Comparison of ENCODE assay signal across 39 cellular contexts in genomic region chrX:133576876-133577275, GRCh38.
"Had no signal": no experiment of that assay in that cellular context is flagged by ENCODE, and none has a peak within 500 bp of the region (broad histone marks: within the 10 kb centered on the region; RNA-seq: fewer than 3 reads in every experiment).

No MANE protein-coding gene starts in this region.

- H3K27me3 ChIP-seq: adrenal gland, ascending aorta, body of pancreas, brain microvascular endothelial cell, cardiac muscle cell had no signal

- H3K27ac Mint-ChIP-seq: activated naive CD4-positive, alpha-beta T cell treated with anti-CD3 and anti-CD28 coated beads for 36 hours; activated naive CD4-positive, alpha-beta T cell treated with anti-CD3 and anti-CD28 coated beads, Interleukin-2, amount 10 ng/mL, durations not matched to agents 7 days and 5 days; activated naive CD4-positive, alpha-beta T cell treated with anti-CD3 and anti-CD28 coated beads, Interleukin-2, amount 50 U/mL, for 24 hours; activated naive CD4-positive, alpha-beta T cell treated with anti-CD3 and anti-CD28 coated beads, Interleukin-2, amount 50 U/mL, for 72 hours; activated naive CD8-positive, alpha-beta T cell; activated naive CD8-positive, alpha-beta T cell treated with anti-CD3 and anti-CD28 coated beads for 36 hours; activated naive CD8-positive, alpha-beta T cell treated with anti-CD3 and anti-CD28 coated beads, Interleukin-2, amount 10 ng/mL, durations not matched to agents 7 days and 5 days; activated naive CD8-positive, alpha-beta T cell treated with anti-CD3 and anti-CD28 coated beads, Interleukin-2, amount 50 U/mL, for 24 hours; activated T-cell treated with anti-CD3 and anti-CD28 coated beads, Interleukin-2, amount 50 U/mL, for 24 hours; activated T-cell treated with anti-CD3 and anti-CD28 coated beads, Interleukin-2, amount 50 U/mL, for 72 hours; activated T-helper 1 cell treated with anti-CD3 and anti-CD28 coated beads, Interleukin-12 subunit alpha, Interleukin-12 subunit beta, Interleukin-2, Interleukin-4 antibody, amounts not matched to agents 30 ng/mL and 10 ng/mL and 1 ng/mL, durations not matched to agents 14 hours and 24 hours and 36 hours; activated T-helper 17 cell treated with anti-CD3 and anti-CD28 coated beads, Interleukin-2, amount 50 U/mL, for 72 hours; activated T-helper 2 cell treated with anti-CD3 and anti-CD28 coated beads, Interferon-gamma antibody, Interleukin-2, Interleukin-4, amounts not matched to agents 10 μg/mL and 5 μg/mL and 100 μg/mL, durations not matched to agents 14 hours and 24 hours and 36 hours; brain had no signal

- H3K36me3 Mint-ChIP-seq: activated naive CD4-positive, alpha-beta T cell treated with anti-CD3 and anti-CD28 coated beads, Interleukin-2, amount 10 ng/mL, durations not matched to agents 7 days and 5 days; activated naive CD4-positive, alpha-beta T cell treated with anti-CD3 and anti-CD28 coated beads, Interleukin-2, amount 50 U/mL, for 72 hours; activated naive CD8-positive, alpha-beta T cell; activated naive CD8-positive, alpha-beta T cell treated with anti-CD3 and anti-CD28 coated beads for 36 hours; activated naive CD8-positive, alpha-beta T cell treated with anti-CD3 and anti-CD28 coated beads, Interleukin-2, amount 10 ng/mL, durations not matched to agents 7 days and 5 days had no signal

- H3K4me1 Mint-ChIP-seq: activated naive CD4-positive, alpha-beta T cell treated with anti-CD3 and anti-CD28 coated beads, Interleukin-2, amount 10 ng/mL, durations not matched to agents 7 days and 5 days; activated naive CD4-positive, alpha-beta T cell treated with anti-CD3 and anti-CD28 coated beads, Interleukin-2, amount 50 U/mL, for 24 hours; activated naive CD8-positive, alpha-beta T cell treated with anti-CD3 and anti-CD28 coated beads for 36 hours; activated naive CD8-positive, alpha-beta T cell treated with anti-CD3 and anti-CD28 coated beads, Interleukin-2, amount 10 ng/mL, durations not matched to agents 7 days and 5 days; activated naive CD8-positive, alpha-beta T cell treated with anti-CD3 and anti-CD28 coated beads, Interleukin-2, amount 50 U/mL, for 24 hours; activated T-helper 17 cell treated with anti-CD3 and anti-CD28 coated beads, Interleukin-2, amount 50 U/mL, for 72 hours; central memory CD8-positive, alpha-beta T cell had no signal

- H3K4me3 ChIP-seq: adrenal gland, ascending aorta, body of pancreas, breast epithelium, cardiac muscle cell had no signal

- FAIRE-seq: bronchial epithelial cell had no signal

- H3K4me1 ChIP-seq: adrenal gland, ascending aorta, body of pancreas, breast epithelium had no signal

- H3K9me3 Mint-ChIP-seq: activated naive CD4-positive, alpha-beta T cell treated with anti-CD3 and anti-CD28 coated beads for 36 hours; activated naive CD4-positive, alpha-beta T cell treated with anti-CD3 and anti-CD28 coated beads, Interleukin-2, amount 10 ng/mL, durations not matched to agents 7 days and 5 days; activated naive CD4-positive, alpha-beta T cell treated with anti-CD3 and anti-CD28 coated beads, Interleukin-2, amount 50 U/mL, for 24 hours; activated naive CD4-positive, alpha-beta T cell treated with anti-CD3 and anti-CD28 coated beads, Interleukin-2, amount 50 U/mL, for 72 hours; activated T-cell treated with anti-CD3 and anti-CD28 coated beads, Interleukin-2, amount 50 U/mL, for 4 hours; activated T-cell treated with anti-CD3 and anti-CD28 coated beads, Interleukin-2, amount 50 U/mL, for 72 hours; activated T-helper 17 cell treated with anti-CD3 and anti-CD28 coated beads, Interleukin-2, amount 50 U/mL, for 72 hours; activated T-helper 2 cell treated with anti-CD3 and anti-CD28 coated beads, Interferon-gamma antibody, Interleukin-2, Interleukin-4, amounts not matched to agents 10 μg/mL and 5 μg/mL and 100 μg/mL, durations not matched to agents 14 hours and 24 hours and 36 hours had no signal

- DNase-seq: activated effector memory CD4-positive, alpha-beta T cell treated with anti-CD3 and anti-CD28 coated beads, Interleukin-2, amount 50 U/mL, for 16 hours; activated effector memory CD4-positive, alpha-beta T cell treated with Interleukin-2 at 50 U/mL for 16 hours; activated gamma-delta T cell; activated gamma-delta T cell treated with Interleukin-2 at 50 U/mL for 16 hours; activated naive CD4-positive, alpha-beta T cell; activated naive CD4-positive, alpha-beta T cell treated with anti-CD3 and anti-CD28 coated beads for 36 hours; activated naive CD4-positive, alpha-beta T cell treated with anti-CD3 and anti-CD28 coated beads, Interleukin-2, amount 10 ng/mL, durations not matched to agents 7 days and 5 days; activated naive CD4-positive, alpha-beta T cell treated with anti-CD3 and anti-CD28 coated beads, Interleukin-2, amount 50 U/mL, for 16 hours; activated naive CD4-positive, alpha-beta T cell treated with Interleukin-2 at 50 U/mL for 16 hours; activated naive CD8-positive, alpha-beta T cell treated with anti-CD3 and anti-CD28 coated beads for 36 hours; activated naive CD8-positive, alpha-beta T cell treated with anti-CD3 and anti-CD28 coated beads, Interleukin-2, amount 10 ng/mL, durations not matched to agents 7 days and 5 days; activated naive CD8-positive, alpha-beta T cell treated with anti-CD3 and anti-CD28 coated beads, Interleukin-2, amount 50 U/mL, for 24 hours; activated T-cell treated with anti-CD3 and anti-CD28 coated beads, Interleukin-2, amount 50 U/mL, for 1 hour; activated T-cell treated with anti-CD3 and anti-CD28 coated beads, Interleukin-2, amount 50 U/mL, for 24 hours; activated T-cell treated with anti-CD3 and anti-CD28 coated beads, Interleukin-2, amount 50 U/mL, for 4 hours; activated T-cell treated with anti-CD3 and anti-CD28 coated beads, Interleukin-2, amount 50 U/mL, for 48 hours; activated T-cell treated with anti-CD3 and anti-CD28 coated beads, Interleukin-2, amount 50 U/mL, for 72 hours; adrenal gland; amniotic stem cell; amygdala; anterior cingulate cortex; aorta; body of pancreas; brain microvascular endothelial cell; caudate nucleus; central memory CD4-positive, alpha-beta T cell; cerebellar nuclear complex had no signal

- H3K27me3 Mint-ChIP-seq: activated naive CD4-positive, alpha-beta T cell treated with anti-CD3 and anti-CD28 coated beads, Interleukin-2, amount 10 ng/mL, durations not matched to agents 7 days and 5 days; activated naive CD4-positive, alpha-beta T cell treated with anti-CD3 and anti-CD28 coated beads, Interleukin-2, amount 50 U/mL, for 24 hours; activated naive CD8-positive, alpha-beta T cell; activated naive CD8-positive, alpha-beta T cell treated with anti-CD3 and anti-CD28 coated beads for 36 hours; activated naive CD8-positive, alpha-beta T cell treated with anti-CD3 and anti-CD28 coated beads, Interleukin-2, amount 10 ng/mL, durations not matched to agents 7 days and 5 days; activated naive CD8-positive, alpha-beta T cell treated with anti-CD3 and anti-CD28 coated beads, Interleukin-2, amount 50 U/mL, for 24 hours; activated T-helper 17 cell treated with anti-CD3 and anti-CD28 coated beads, Interleukin-2, amount 50 U/mL, for 72 hours; brain; central memory CD8-positive, alpha-beta T cell had no signal

- H3K4me3 Mint-ChIP-seq: activated naive CD4-positive, alpha-beta T cell treated with anti-CD3 and anti-CD28 coated beads for 36 hours; activated naive CD4-positive, alpha-beta T cell treated with anti-CD3 and anti-CD28 coated beads, Interleukin-2, amount 10 ng/mL, durations not matched to agents 7 days and 5 days; activated naive CD4-positive, alpha-beta T cell treated with anti-CD3 and anti-CD28 coated beads, Interleukin-2, amount 50 U/mL, for 24 hours; activated naive CD8-positive, alpha-beta T cell; activated naive CD8-positive, alpha-beta T cell treated with anti-CD3 and anti-CD28 coated beads for 36 hours; activated naive CD8-positive, alpha-beta T cell treated with anti-CD3 and anti-CD28 coated beads, Interleukin-2, amount 10 ng/mL, durations not matched to agents 7 days and 5 days; activated naive CD8-positive, alpha-beta T cell treated with anti-CD3 and anti-CD28 coated beads, Interleukin-2, amount 50 U/mL, for 24 hours; activated T-cell treated with anti-CD3 and anti-CD28 coated beads, Interleukin-2, amount 50 U/mL, for 24 hours; activated T-cell treated with anti-CD3 and anti-CD28 coated beads, Interleukin-2, amount 50 U/mL, for 4 hours; activated T-cell treated with anti-CD3 and anti-CD28 coated beads, Interleukin-2, amount 50 U/mL, for 72 hours; activated T-helper 1 cell treated with anti-CD3 and anti-CD28 coated beads, Interleukin-12 subunit alpha, Interleukin-12 subunit beta, Interleukin-2, Interleukin-4 antibody, amounts not matched to agents 30 ng/mL and 10 ng/mL and 1 ng/mL, durations not matched to agents 14 hours and 24 hours and 36 hours; activated T-helper 17 cell treated with anti-CD3 and anti-CD28 coated beads, Interleukin-2, amount 50 U/mL, for 72 hours; brain; central memory CD8-positive, alpha-beta T cell had no signal

- H3K36me3 ChIP-seq: adrenal gland, ascending aorta, brain microvascular endothelial cell, breast epithelium, cardiac muscle cell had no signal

- ATAC-seq: activated naive CD4-positive, alpha-beta T cell treated with anti-CD3 and anti-CD28 coated beads, Interleukin-2, amount 50 U/mL, for 72 hours; activated naive CD8-positive, alpha-beta T cell treated with anti-CD3 and anti-CD28 coated beads, Interleukin-2, amount 50 U/mL, for 24 hours; activated T-cell treated with anti-CD3 and anti-CD28 coated beads, Interleukin-2, amount 50 U/mL, for 4 hours; activated T-cell treated with anti-CD3 and anti-CD28 coated beads, Interleukin-2, amount 50 U/mL, for 72 hours; activated T-helper 17 cell treated with anti-CD3 and anti-CD28 coated beads, Interleukin-2, amount 50 U/mL, for 72 hours; body of pancreas had no signal

- H3K9me3 ChIP-seq: ascending aorta, body of pancreas had no signal

- H3K27ac ChIP-seq: adrenal gland, ascending aorta, body of pancreas, brain microvascular endothelial cell, breast epithelium, cardiac muscle cell had no signal
